Comparison of ENCODE assay signal across 8 cellular contexts in genomic region chr2:233354971-233355574, GRCh38. TPM values are rescaled to one million over a fixed set of nuclear protein-coding genes. Genes with fewer than 3 reads are reported as not detected.
DNase-seq lines count a peak whose midpoint lies in the region; ATAC-seq, FAIRE-seq and TF ChIP-seq lines count a peak whose summit lies in the region.

No MANE protein-coding gene starts in this region.

- CTCF ChIA-PET in HepG2 (lab: Yijun Ruan, JAX; ENCODE audit: low intra/inter-chr PET ratio, low total read pairs): interaction anchor here (1.5 kb wide), 1 partner anchor 88 kb away, joined by 7 read pairs; no protein-coding TSS in a partner anchor

- no peak for TF ChIP-seq POLR2A in breast epithelium (IDR thresholded peaks at IDR 0.05)
- no peak for TF ChIP-seq POLR2A in HepG2 (IDR thresholded peaks at IDR 0.05; ENCODE audit: insufficient read depth in 1 of 2, low read depth in 2 of 2, low read length in 2 of 2)

- H3K36me3 ChIP-seq in breast epithelium: no peaks in the 10 kb centered on the region
- H3K36me3 ChIP-seq in HepG2 (replicated peaks in 1 of 2; ENCODE audit: control insufficient read depth in 1 of 2, insufficient read depth in 2 of 2, low read length in 2 of 2): peaks cover 0 to 5% of the 10 kb centered on the region in 2 experiments; a peak in 2 of 5 replicates
- no peaks in the 10 kb centered on the region for H3K36me3 ChIP-seq in thymus (ENCODE audit: control insufficient read depth, insufficient read depth)

- BruUV-seq in HepG2 (replicated peaks; lab: Mats Ljungman, UMichigan): no TSS peak

- H3K4me2 ChIP-seq in HepG2 (ENCODE audit: low read depth, low read length): peak overlapping the region; percentile 95

- H3K4me1 ChIP-seq in breast epithelium: peaks cover 0 to 7% of the 10 kb centered on the region in 2 donors
- H3K4me1 ChIP-seq in HepG2 (ENCODE audit: insufficient read depth, low read length): peaks cover 74% of the 10 kb centered on the region
- H3K4me1 ChIP-seq in thymus (ENCODE audit: control insufficient read depth, insufficient read depth, low read length): peaks cover 4% of the 10 kb centered on the region

- POLR2A ChIA-PET in HepG2 (lab: Yijun Ruan, JAX): no interaction called here

- peaks cover 51% of the 10 kb centered on the region for H3K79me2 ChIP-seq in HepG2 (ENCODE audit: insufficient read depth, low read length)

- H3K4me3 ChIP-seq in breast epithelium: peak overlapping the region; percentile 60 to 90 (median 73)
- H3K4me3 ChIP-seq in HepG2 (replicated peaks in 1 of 3; ENCODE audit: insufficient read depth in 1 of 3, low read depth in 2 of 3, low read length in 3 of 3): peak overlapping the region; percentile 75 to 94 (median 91)
- H3K4me3 ChIP-seq in thymus (ENCODE audit: low read length): peak overlapping the region; percentile 92

- no peak for TF ChIP-seq RAD21 in HepG2 (CRISPR knock-in tag; IDR thresholded peaks at IDR 0.05)

- H3K9me3 ChIP-seq in breast epithelium (no peaks in the 10 kb centered on the region), HepG2 (ENCODE audit: low read length) (no peaks in the 10 kb centered on the region), thymus (ENCODE audit: control insufficient read depth) (no peaks in the 10 kb centered on the region)

- in situ Hi-C loops in HepG2 (cut with HindIII; ENCODE audit: extremely low pct_ligation_motif_present, low pct_unique_long_range_greater_than_20kb): no loop called here

- no peak overlapping the region for H2AFZ ChIP-seq in HepG2 (ENCODE audit: low read length)

- intact Hi-C loops in breast epithelium (cut with DNase I; ENCODE audit: low total_unique reads): loop anchor here (5.0 kb wide), 1 partner anchor 87 kb away; no protein-coding TSS in a partner anchor
- intact Hi-C loops in HepG2 (cut with micrococcal nuclease; ENCODE audit: unreplicated experiment): loop anchor here (10.0 kb wide), 2 partner anchors 90 to 100 kb away; partner anchors contain the start of gene ATG16L1

- 9% methylated on average over 40 of the region's 46 CpGs for WGBS in HepG2 (ENCODE audit: low lambda C conversion rate)
- 14% methylated on average over 46 of the region's 46 CpGs for WGBS in thymus

- H3K27me3 ChIP-seq in breast epithelium (no peaks in the 10 kb centered on the region), HepG2 (ENCODE audit: control insufficient read depth in 1 of 2, insufficient read depth in 2 of 2, low read length in 2 of 2) (no peaks in the 10 kb centered on the region; a peak in 1 of 5 replicates), thymus (ENCODE audit: control insufficient read depth, insufficient read depth) (no peaks in the 10 kb centered on the region)

- H3K9ac ChIP-seq in HepG2 (ENCODE audit: insufficient read depth, low read depth, low read length): peak overlapping the region; percentile 68

- no peak for TF ChIP-seq EP300 in HepG2 (IDR thresholded peaks at IDR 0.05; ENCODE audit: low read depth in 2 of 2, low read length in 2 of 2)
- TF ChIP-seq EP300 in HepG2 (CRISPR knock-in tag; IDR thresholded peaks at IDR 0.05; ENCODE audit: borderline replicate concordance): no peak

- no peak for FAIRE-seq in HepG2 (lab: Jason Lieb, UNC)

- no peak for TF ChIP-seq CTCF in breast epithelium (IDR thresholded peaks at IDR 0.05)
- no peak for TF ChIP-seq CTCF in HepG2 (CRISPR knock-in tag; IDR thresholded peaks at IDR 0.05)

- peak overlapping the region in 1 of 2 donors; percentile 15 for H3K27ac ChIP-seq in breast epithelium
- H3K27ac ChIP-seq in HepG2 (ENCODE audit: extremely low read length, insufficient read depth, low read length): no peak overlapping the region
- H3K27ac ChIP-seq in thymus (ENCODE audit: low read depth): no peak overlapping the region

- ATAC-seq in GM19351 (IDR thresholded peaks at IDR 0.05; ENCODE audit: unreplicated experiment): peak; percentile 5
- ATAC-seq in HepG2: no peak
- ATAC-seq in GM18870 (IDR thresholded peaks at IDR 0.05; ENCODE audit: unreplicated experiment): no peak
- ATAC-seq in GM21515 (IDR thresholded peaks at IDR 0.05; ENCODE audit: unreplicated experiment): no peak

- peaks cover 16% of the 10 kb centered on the region for H4K20me1 ChIP-seq in HepG2 (ENCODE audit: insufficient read depth, low read length)

- DNase-seq in CD1c-positive myeloid dendritic cell (ENCODE audit: extremely low spot score): peak; percentile 8
- peak; percentile 63 for DNase-seq in NCI-H69 (lab: John Stamatoyannopoulos, UW)
- peak; percentile 31 to 61 for DNase-seq in breast epithelium (ENCODE audit: low spot score in 2 of 2)
- DNase-seq in HepG2 (ENCODE audit: low spot score): no peak

TF ChIP-seq in HepG2, 621 proteins besides CTCF, POLR2A, EP300 and RAD21 (continues in another document):
- TF ChIP-seq ARNT2 (CRISPR knock-in tag; IDR thresholded peaks at IDR 0.05; ENCODE audit: low read depth) (peak; percentile 34; the same call in 1 of the 2 replicates), MXD3 (CRISPR knock-in tag; IDR thresholded peaks at IDR 0.05) (0 out of 2 replicates have a peak, but pooled peaks have one; percentile 41), BCL3 (CRISPR knock-in tag; IDR thresholded peaks at IDR 0.05) (peak; percentile 66; the same call in 1 of the 2 replicates)

RNA-seq across cellular contexts. Expression of gene DGKD, which starts 0.8 kb away (rescaled TPM):
- total RNA-seq in breast epithelium: 10 to 100 TPM; 17.1 to 41.3 (median 37.3) TPM
- total RNA-seq in HepG2 (2016; rRNA removed; fragmentation: Illumina TruSeq; extraction: Trizol): 20.6 and 24.5 TPM in 2 replicates
- total RNA-seq in HepG2 (2016; cell fraction: cytosol; rRNA removed; fragmentation: Illumina TruSeq; extraction: Trizol; ENCODE audit: low read depth): 14.8 and 17.4 TPM in 2 replicates
- total RNA-seq in HepG2 (2016; cell fraction: insoluble cytoplasmic fraction; rRNA removed; fragmentation: Illumina TruSeq; extraction: Trizol): 16.3 and 24.8 TPM in 2 replicates
- total RNA-seq in HepG2 (2016; cell fraction: membrane; rRNA removed; fragmentation: Illumina TruSeq; extraction: Trizol): 17.6 and 18.2 TPM in 2 replicates
- total RNA-seq in HepG2 (2016; cell fraction: nucleus; rRNA removed; fragmentation: Illumina TruSeq; extraction: Trizol): 42.7 and 44.6 TPM in 2 replicates
- polyA plus RNA-seq in HepG2 (2011; rRNA removed): 33.2 and 40.3 TPM in 2 replicates
- 13.1 and 13.6 TPM in 2 replicates for polyA plus RNA-seq in HepG2 (2011; cell fraction: cytosol; rRNA removed)
- 303 and 327 TPM in 2 replicates for polyA plus RNA-seq in HepG2 (2011; cell fraction: nucleus; rRNA removed)
- polyA plus RNA-seq in HepG2 (2012): 46.9 and 49.5 TPM in 2 replicates
- 5.9 and 7.2 TPM in 2 replicates for polyA plus RNA-seq in HepG2 (2016; cell fraction: cytosol; fragmentation: Illumina TruSeq; extraction: Trizol; ENCODE audit: low read depth)
- polyA plus RNA-seq in HepG2 (2016; cell fraction: insoluble cytoplasmic fraction; fragmentation: Illumina TruSeq; extraction: Trizol; ENCODE audit: low read depth): 8.2 and 10.8 TPM in 2 replicates
- polyA plus RNA-seq in HepG2 (2016; cell fraction: membrane; fragmentation: Illumina TruSeq; extraction: Trizol; ENCODE audit: low read depth): 5.2 and 5.9 TPM in 2 replicates
- 119 and 132 TPM in 2 replicates for polyA plus RNA-seq in HepG2 (2016; cell fraction: nucleus; fragmentation: Illumina TruSeq; extraction: Trizol; ENCODE audit: insufficient read depth, low read depth)
- polyA minus RNA-seq in HepG2 (2011; rRNA and poly(A)+ RNA removed; ENCODE audit: low replicate concordance): 44.8 and 91.4 TPM in 2 replicates
- polyA minus RNA-seq in HepG2 (2011; cell fraction: cytosol; rRNA and poly(A)+ RNA removed): 13.3 and 16.4 TPM in 2 replicates
- polyA minus RNA-seq in HepG2 (2011; cell fraction: nucleus; rRNA and poly(A)+ RNA removed): 54.7 and 79.4 TPM in 2 replicates
- 23.5 TPM for polyA plus RNA-seq in thymus

RNA-seq across cellular contexts. Expression of gene SAG, which starts 47.5 kb away (rescaled TPM):
- not detected for total RNA-seq in breast epithelium
- total RNA-seq in HepG2 (2016; rRNA removed; fragmentation: Illumina TruSeq; extraction: Trizol): not detected in 2 replicates
- total RNA-seq in HepG2 (2016; cell fraction: cytosol; rRNA removed; fragmentation: Illumina TruSeq; extraction: Trizol; ENCODE audit: low read depth): not detected in 2 replicates
- not detected in 2 replicates for total RNA-seq in HepG2 (2016; cell fraction: insoluble cytoplasmic fraction; rRNA removed; fragmentation: Illumina TruSeq; extraction: Trizol)
- total RNA-seq in HepG2 (2016; cell fraction: membrane; rRNA removed; fragmentation: Illumina TruSeq; extraction: Trizol): not detected in 2 replicates
- total RNA-seq in HepG2 (2016; cell fraction: nucleus; rRNA removed; fragmentation: Illumina TruSeq; extraction: Trizol): not detected in 2 replicates
- not detected in 2 replicates for polyA plus RNA-seq in HepG2 (2011; rRNA removed)
- not detected in 2 replicates for polyA plus RNA-seq in HepG2 (2011; cell fraction: cytosol; rRNA removed)
- 0.31 TPM in 1 of 2 replicates, not detected in the other for polyA plus RNA-seq in HepG2 (2011; cell fraction: nucleus; rRNA removed)
- polyA plus RNA-seq in HepG2 (2012): not detected in 2 replicates
- polyA plus RNA-seq in HepG2 (2016; cell fraction: cytosol; fragmentation: Illumina TruSeq; extraction: Trizol; ENCODE audit: low read depth): not detected in 2 replicates
- not detected in 2 replicates for polyA plus RNA-seq in HepG2 (2016; cell fraction: insoluble cytoplasmic fraction; fragmentation: Illumina TruSeq; extraction: Trizol; ENCODE audit: low read depth)
- polyA plus RNA-seq in HepG2 (2016; cell fraction: membrane; fragmentation: Illumina TruSeq; extraction: Trizol; ENCODE audit: low read depth): not detected in 2 replicates
- not detected in 2 replicates for polyA plus RNA-seq in HepG2 (2016; cell fraction: nucleus; fragmentation: Illumina TruSeq; extraction: Trizol; ENCODE audit: insufficient read depth, low read depth)
- not detected in 2 replicates for polyA minus RNA-seq in HepG2 (2011; rRNA and poly(A)+ RNA removed; ENCODE audit: low replicate concordance)
- polyA minus RNA-seq in HepG2 (2011; cell fraction: cytosol; rRNA and poly(A)+ RNA removed): not detected in 2 replicates
- polyA minus RNA-seq in HepG2 (2011; cell fraction: nucleus; rRNA and poly(A)+ RNA removed): not detected in 2 replicates
- 0.32 TPM for polyA plus RNA-seq in thymus
